Comparison of ENCODE assay signal across 9 cellular contexts in the genomic region with DNA sequence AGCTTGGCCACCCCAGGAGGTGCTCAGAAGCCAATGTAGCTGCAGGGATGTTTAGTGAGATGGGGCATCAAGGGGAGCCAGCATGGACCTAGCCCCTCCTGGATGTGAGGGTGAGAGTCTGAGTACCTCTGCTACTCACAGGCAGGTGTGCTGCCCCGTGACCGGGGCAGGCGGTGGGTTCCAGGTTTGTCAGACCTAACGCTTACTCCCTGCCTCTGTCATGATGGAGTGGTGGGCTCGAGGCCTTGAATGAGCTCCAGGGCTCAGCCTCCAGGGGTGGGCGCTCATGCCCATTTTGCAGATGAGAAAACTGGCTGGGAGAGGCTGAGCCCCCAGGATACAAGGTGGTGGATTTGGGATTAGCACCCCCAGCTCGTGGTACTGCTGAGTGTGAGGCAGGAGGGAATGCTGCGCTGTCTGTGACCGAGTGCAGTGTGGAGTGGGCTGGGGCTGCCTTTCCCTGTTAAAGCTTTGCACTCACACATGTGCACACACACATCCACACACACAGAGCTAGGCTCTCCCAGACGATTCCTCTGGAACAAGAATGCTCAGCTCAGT. TPM values are rescaled to one million over a fixed set of nuclear protein-coding genes. Genes with fewer than 3 reads are reported as not detected.
DNase-seq lines count a peak whose midpoint lies in the region; ATAC-seq and TF ChIP-seq lines count a peak whose summit lies in the region.
"Had no signal": no experiment of that assay in that cellular context is flagged by ENCODE, and none has a peak within 500 bp of the region (broad histone marks: within the 10 kb centered on the region; RNA-seq: fewer than 3 reads in every experiment).

No MANE protein-coding gene starts in this region.

- H3K4me3 Mint-ChIP-seq in stimulated activated memory B cell treated with anti-CD40 and anti-IgM and Interleukin-4, amounts not matched to agents 10 μg/mL and 1 μg/mL and 100 μg/mL, for 72 hours, result peak overlapping the region; percentile 12

- no peaks in the 10 kb centered on the region for H3K36me3 ChIP-seq in HUES48 (ENCODE audit: control insufficient read depth, insufficient read depth, low read length)
- no peaks in the 10 kb centered on the region for H3K36me3 ChIP-seq in brain microvascular endothelial cell (replicated peaks)
- no peaks in the 10 kb centered on the region for H3K36me3 ChIP-seq in kidney epithelial cell (ENCODE audit: control insufficient read depth, insufficient read depth, low read length)

- peaks cover 16% of the 10 kb centered on the region for H3K4me1 ChIP-seq in HUES48 (ENCODE audit: control insufficient read depth, insufficient read depth, low read length)

- no peaks in the 10 kb centered on the region for H3K9me3 ChIP-seq in HUES48 (ENCODE audit: control insufficient read depth, insufficient read depth, low read length)

- peaks cover 21% of the 10 kb centered on the region for H3K27me3 Mint-ChIP-seq in stimulated activated memory B cell treated with anti-CD40 and anti-IgM and Interleukin-4, amounts not matched to agents 10 μg/mL and 1 μg/mL and 100 μg/mL, for 72 hours

- TF ChIP-seq CTCF in brain microvascular endothelial cell (IDR thresholded peaks at IDR 0.05; ENCODE audit: low read depth, low read length, missing control alignments) (no peak), kidney epithelial cell (IDR thresholded peaks at IDR 0.05; ENCODE audit: insufficient read depth, low read length, poor library complexity, severe bottlenecking) (no peak), GM13976 (IDR thresholded peaks at IDR 0.05; ENCODE audit: borderline replicate concordance, control extremely low read depth, extremely low read depth, insufficient read depth, missing control alignments) (no peak)

- H3K9me3 Mint-ChIP-seq in stimulated activated memory B cell treated with anti-CD40 and anti-IgM and Interleukin-4, amounts not matched to agents 10 μg/mL and 1 μg/mL and 100 μg/mL, for 72 hours, result no peaks in the 10 kb centered on the region
- H3K9me3 Mint-ChIP-seq: activated naive CD8-positive, alpha-beta T cell treated with anti-CD3 and anti-CD28 coated beads, Interleukin-2, amount 10 ng/mL, durations not matched to agents 7 days and 5 days had no signal

- no peaks in the 10 kb centered on the region for H3K36me3 Mint-ChIP-seq in stimulated activated memory B cell treated with anti-CD40 and anti-IgM and Interleukin-4, amounts not matched to agents 10 μg/mL and 1 μg/mL and 100 μg/mL, for 72 hours
- H3K36me3 Mint-ChIP-seq: activated naive CD8-positive, alpha-beta T cell treated with anti-CD3 and anti-CD28 coated beads, Interleukin-2, amount 10 ng/mL, durations not matched to agents 7 days and 5 days had no signal

- ATAC-seq in stimulated activated memory B cell treated with anti-CD40 and anti-IgM and Interleukin-4, amounts not matched to agents 10 μg/mL and 1 μg/mL and 100 μg/mL, for 72 hours, result no peak
- ATAC-seq in stimulated activated naive CD8-positive, alpha-beta T cell treated with anti-CD3 and anti-CD28 coated beads, Interleukin-15, Interleukin-2, amounts not matched to agents 100 U/mL and 50 U/mL, for 24 hours, result no peak

- DNase-seq in brain microvascular endothelial cell, result no peak
- DNase-seq in kidney epithelial cell (ENCODE audit: low read depth), result no peak
- DNase-seq in GM13976 (ENCODE audit: low spot score), result no peak
- DNase-seq in stimulated activated naive CD8-positive, alpha-beta T cell treated with anti-CD3 and anti-CD28 coated beads, Interleukin-15, Interleukin-2, amounts not matched to agents 100 U/mL and 50 U/mL, for 24 hours, result no peak
- DNase-seq in NCI-H510A treated with DMSO at 0.1 percent for 48 hours (lab: John Stamatoyannopoulos, UW), result no peak
- DNase-seq in GM19240 (ENCODE audit: insufficient read length, low spot score), result no peak
- DNase-seq: activated naive CD8-positive, alpha-beta T cell treated with anti-CD3 and anti-CD28 coated beads, Interleukin-2, amount 10 ng/mL, durations not matched to agents 7 days and 5 days had no signal

- H3K4me3 ChIP-seq in HUES48 (ENCODE audit: low read depth, low read length), result peak overlapping the region; percentile 69; the same call in 1 of the 2 replicates
- peak overlapping the region; percentile 59 for H3K4me3 ChIP-seq in brain microvascular endothelial cell (ENCODE audit: low read depth, low read length)
- peak overlapping the region; percentile 55 for H3K4me3 ChIP-seq in kidney epithelial cell (ENCODE audit: low read depth, low read length)

- H3K27ac ChIP-seq in HUES48 (ENCODE audit: low read depth, low read length), result peak overlapping the region; percentile 54
- no peak overlapping the region for H3K27ac ChIP-seq in brain microvascular endothelial cell

- H3K4me1 Mint-ChIP-seq in stimulated activated memory B cell treated with anti-CD40 and anti-IgM and Interleukin-4, amounts not matched to agents 10 μg/mL and 1 μg/mL and 100 μg/mL, for 72 hours, result peaks cover 32% of the 10 kb centered on the region

- H3K27me3 ChIP-seq in HUES48 (ENCODE audit: control insufficient read depth, insufficient read depth, low read length) (no peaks in the 10 kb centered on the region), brain microvascular endothelial cell (replicated peaks) (no peaks in the 10 kb centered on the region), kidney epithelial cell (ENCODE audit: control insufficient read depth, insufficient read depth, low read length) (peaks cover 4% of the 10 kb centered on the region)

- in situ Hi-C loops in brain microvascular endothelial cell (cut with HindIII; ENCODE audit: low pct_ligation_motif_present, low sequenced_read_pairs), result no loop called here
- in situ Hi-C loops in GM13976 (cut with MboI; ENCODE audit: low sequenced_read_pairs, unreplicated experiment), result no loop called here

- H3K27ac Mint-ChIP-seq in stimulated activated memory B cell treated with anti-CD40 and anti-IgM and Interleukin-4, amounts not matched to agents 10 μg/mL and 1 μg/mL and 100 μg/mL, for 72 hours, result no peak overlapping the region
- H3K27ac Mint-ChIP-seq: activated naive CD8-positive, alpha-beta T cell treated with anti-CD3 and anti-CD28 coated beads, Interleukin-2, amount 10 ng/mL, durations not matched to agents 7 days and 5 days had no signal

- H3K9ac ChIP-seq in HUES48 (ENCODE audit: low read depth, low read length), result no peak overlapping the region

RNA-seq across cellular contexts. Expression of a gene that starts 1.5 kb away (rescaled TPM):
- 15.0 and 19.7 TPM in 2 replicates for total RNA-seq in kidney epithelial cell
